1 cellular context compared by ENCODE assay signal in genomic region chr16:65739518-65739917, GRCh38.
TF ChIP-seq lines count a peak whose summit lies in the region.

No MANE protein-coding gene starts in this region.

TF ChIP-seq in HepG2, 621 proteins besides CTCF, POLR2A, EP300 and RAD21 (continued from another document):
- TF ChIP-seq ZNF318 (CRISPR knock-in tag; IDR thresholded peaks at IDR 0.05) = no peak
